ENCODE assay signal across 28 cellular contexts in genomic region chr6:35896228-35896627, GRCh38.
"Had no signal": no experiment of that assay in that cellular context is flagged by ENCODE, and none has a peak within 500 bp of the region (broad histone marks: within the 10 kb centered on the region; RNA-seq: fewer than 3 reads in every experiment).

No MANE protein-coding gene starts in this region.

- H3K4me1 ChIP-seq: ascending aorta, esophagus squamous epithelium, right lobe of liver, upper lobe of left lung, vagina had no signal

- H3K27ac Mint-ChIP-seq: activated naive CD4-positive, alpha-beta T cell treated with anti-CD3 and anti-CD28 coated beads, Interleukin-2, amount 10 ng/mL, durations not matched to agents 7 days and 5 days; activated naive CD8-positive, alpha-beta T cell treated with anti-CD3 and anti-CD28 coated beads, Interleukin-2, amount 10 ng/mL, durations not matched to agents 7 days and 5 days; activated T-cell treated with anti-CD3 and anti-CD28 coated beads, Interleukin-2, amount 50 U/mL, for 24 hours; dendritic cell treated with granulocyte-macrophage colony-stimulating factor and Interleukin-4, amounts not matched to agents 40 ng/mL and 50 ng/mL, for 4 days; stimulated activated naive CD8-positive, alpha-beta T cell treated with anti-CD3 and anti-CD28 coated beads, Interleukin-15, Interleukin-2, amounts not matched to agents 100 ng/mL and 50 ng/mL, for 24 hours; T-cell; T-helper 2 cell treated with Interferon-gamma antibody and Interleukin-4, amounts not matched to agents 5 μg/mL and 100 μg/mL, for 36 hours had no signal

- H3K9me3 ChIP-seq: ascending aorta, esophagus squamous epithelium, ovary, right lobe of liver, thoracic aorta, upper lobe of left lung, vagina had no signal

- DNase-seq: activated CD4-positive, alpha-beta T cell treated with anti-CD3 and anti-CD28 coated beads for 4 hours; activated CD4-positive, alpha-beta T cell treated with anti-CD3 and anti-CD28 coated beads, Interleukin-2, amount 50 U/mL, for 48 hours; activated CD8-positive, alpha-beta memory T cell treated with anti-CD3 and anti-CD28 coated beads, Interleukin-2, amount 50 U/mL, for 48 hours; activated gamma-delta T cell; activated naive CD4-positive, alpha-beta T cell treated with anti-CD3 and anti-CD28 coated beads, Interleukin-2, amount 10 ng/mL, durations not matched to agents 7 days and 5 days; activated naive CD8-positive, alpha-beta T cell treated with anti-CD3 and anti-CD28 coated beads, Interleukin-2, amount 10 ng/mL, durations not matched to agents 7 days and 5 days; activated T-cell treated with anti-CD3 and anti-CD28 coated beads, Interleukin-2, amount 50 U/mL, for 24 hours; caudate nucleus; esophagus squamous epithelium; foreskin melanocyte; kidney glomerular epithelial cell; natural killer cell; ovary; right lobe of liver; stimulated activated CD4-positive, alpha-beta T cell treated with anti-CD3 and anti-CD28 coated beads, Interleukin-12 subunit alpha, Interleukin-12 subunit beta, amount 100 ng/mL, for 4 hours; stimulated activated CD4-positive, alpha-beta T cell treated with anti-CD3 and anti-CD28 coated beads, Interleukin-4, amount 100 ng/mL, for 1 hour; T-cell; upper lobe of left lung had no signal

- H3K36me3 Mint-ChIP-seq: natural killer cell had no signal

- H3K27me3 ChIP-seq: ascending aorta, brain microvascular endothelial cell, esophagus squamous epithelium, ovary, right lobe of liver, upper lobe of left lung, vagina had no signal

- H3K4me3 Mint-ChIP-seq: activated naive CD4-positive, alpha-beta T cell treated with anti-CD3 and anti-CD28 coated beads, Interleukin-2, amount 10 ng/mL, durations not matched to agents 7 days and 5 days; activated naive CD8-positive, alpha-beta T cell treated with anti-CD3 and anti-CD28 coated beads, Interleukin-2, amount 10 ng/mL, durations not matched to agents 7 days and 5 days; activated T-cell treated with anti-CD3 and anti-CD28 coated beads, Interleukin-2, amount 50 U/mL, for 24 hours; dendritic cell treated with granulocyte-macrophage colony-stimulating factor and Interleukin-4, amounts not matched to agents 40 ng/mL and 50 ng/mL, for 4 days; natural killer cell; stimulated activated naive CD8-positive, alpha-beta T cell treated with anti-CD3 and anti-CD28 coated beads, Interleukin-15, Interleukin-2, amounts not matched to agents 100 ng/mL and 50 ng/mL, for 24 hours; T-cell; T-helper 2 cell treated with Interferon-gamma antibody and Interleukin-4, amounts not matched to agents 5 μg/mL and 100 μg/mL, for 36 hours had no signal

- H3K27me3 Mint-ChIP-seq: activated naive CD4-positive, alpha-beta T cell treated with anti-CD3 and anti-CD28 coated beads, Interleukin-2, amount 10 ng/mL, durations not matched to agents 7 days and 5 days; activated naive CD8-positive, alpha-beta T cell treated with anti-CD3 and anti-CD28 coated beads, Interleukin-2, amount 10 ng/mL, durations not matched to agents 7 days and 5 days; activated T-cell treated with anti-CD3 and anti-CD28 coated beads, Interleukin-2, amount 50 U/mL, for 24 hours; dendritic cell treated with granulocyte-macrophage colony-stimulating factor and Interleukin-4, amounts not matched to agents 40 ng/mL and 50 ng/mL, for 4 days; progenitor cell of endocrine pancreas; stimulated activated naive CD8-positive, alpha-beta T cell treated with anti-CD3 and anti-CD28 coated beads, Interleukin-15, Interleukin-2, amounts not matched to agents 100 ng/mL and 50 ng/mL, for 24 hours; T-cell had no signal

- ATAC-seq: left lobe of liver, natural killer cell, right lobe of liver, T-cell had no signal

- H3K36me3 ChIP-seq: ascending aorta, brain microvascular endothelial cell, ovary, right lobe of liver, thoracic aorta, upper lobe of left lung, vagina had no signal

- H3K9me3 Mint-ChIP-seq: activated naive CD4-positive, alpha-beta T cell treated with anti-CD3 and anti-CD28 coated beads, Interleukin-2, amount 10 ng/mL, durations not matched to agents 7 days and 5 days; activated T-cell treated with anti-CD3 and anti-CD28 coated beads, Interleukin-2, amount 50 U/mL, for 24 hours; natural killer cell; stimulated activated naive CD8-positive, alpha-beta T cell treated with anti-CD3 and anti-CD28 coated beads, Interleukin-15, Interleukin-2, amounts not matched to agents 100 ng/mL and 50 ng/mL, for 24 hours; T-helper 2 cell treated with Interferon-gamma antibody and Interleukin-4, amounts not matched to agents 5 μg/mL and 100 μg/mL, for 36 hours had no signal

- H3K4me3 ChIP-seq: ascending aorta, esophagus squamous epithelium, lung, ovary, right lobe of liver, thoracic aorta, upper lobe of left lung, vagina had no signal

- H3K27ac ChIP-seq: ascending aorta, brain microvascular endothelial cell, esophagus squamous epithelium, ovary, right lobe of liver, thoracic aorta, upper lobe of left lung, vagina had no signal
